Comparison of ENCODE assay signal across 8 cellular contexts in genomic region chrX:10189317-10190268, GRCh38. TPM values are rescaled to one million over a fixed set of nuclear protein-coding genes. Genes with fewer than 3 reads are reported as not detected.
A peak's percentile ranks its signal among the peaks of the same experiment; 100 is the strongest.
DNase-seq lines count a peak whose midpoint lies in the region; ATAC-seq and TF ChIP-seq lines count a peak whose summit lies in the region.

No MANE protein-coding gene starts in this region.

- no peak overlapping the region for H3K4me3 Mint-ChIP-seq in progenitor cell of endocrine pancreas (ENCODE audit: low read depth)

- no peaks in the 10 kb centered on the region for H3K9me3 ChIP-seq in SJSA1 (replicated peaks)
- no peaks in the 10 kb centered on the region for H3K9me3 ChIP-seq in uterus

- H3K9me3 Mint-ChIP-seq in activated naive CD4-positive, alpha-beta T cell treated with anti-CD3 and anti-CD28 coated beads, Interleukin-2, amount 50 U/mL, for 72 hours = no peaks in the 10 kb centered on the region
- H3K9me3 Mint-ChIP-seq in progenitor cell of endocrine pancreas (ENCODE audit: low read depth) = peaks cover 30% of the 10 kb centered on the region

- intact Hi-C loops in Right ventricle myocardium inferior (cut with DNase I) = loop anchor here (1.0 to 5.0 kb wide), 5 partner anchors 137 to 579 kb away; no protein-coding TSS in a partner anchor
- intact Hi-C loops in uterus (cut with DNase I; ENCODE audit: low total_unique reads) = loop anchor here (10.0 kb wide), 1 partner anchor 915 kb away; no protein-coding TSS in a partner anchor

- no peaks in the 10 kb centered on the region for H3K27me3 ChIP-seq in SJSA1 (replicated peaks)
- no peaks in the 10 kb centered on the region for H3K27me3 ChIP-seq in uterus

- H3K4me3 ChIP-seq in SJSA1 (no peak overlapping the region), uterus (no peak overlapping the region)

- no peaks in the 10 kb centered on the region for H3K36me3 ChIP-seq in SJSA1
- H3K36me3 ChIP-seq in uterus = no peaks in the 10 kb centered on the region

- DNase-seq in DMS53 (lab: John Stamatoyannopoulos, UW) (peak; percentile 69), LHCN-M2 (ENCODE audit: low read depth) (peak; percentile 41), SJSA1 (ENCODE audit: low read depth in 1 of 2, low spot score in 2 of 2) (peak; percentile 59 to 65), Right ventricle myocardium inferior (ENCODE audit: missing footprints) (no peak), progenitor cell of endocrine pancreas (ENCODE audit: low spot score, unreplicated experiment) (peak; percentile 69), uterus (peak; percentile 77 to 78)
- DNase-seq in activated naive CD4-positive, alpha-beta T cell treated with anti-CD3 and anti-CD28 coated beads, Interleukin-2, amount 50 U/mL, for 72 hours (ENCODE audit: low spot score in 2 of 2) = peak; percentile 58 to 67

- ATAC-seq in GM21576 (IDR thresholded peaks at IDR 0.05; ENCODE audit: unreplicated experiment) (peak; percentile 85), Right ventricle myocardium inferior (peak; percentile 87)
- peak; percentile 63 to 87 for ATAC-seq in activated naive CD4-positive, alpha-beta T cell treated with anti-CD3 and anti-CD28 coated beads, Interleukin-2, amount 50 U/mL, for 72 hours

- TF ChIP-seq POLR2A in uterus (IDR thresholded peaks at IDR 0.05) = no peak

- H3K27ac Mint-ChIP-seq in activated naive CD4-positive, alpha-beta T cell treated with anti-CD3 and anti-CD28 coated beads, Interleukin-2, amount 50 U/mL, for 72 hours = no peak overlapping the region
- H3K27ac Mint-ChIP-seq in progenitor cell of endocrine pancreas = no peak overlapping the region

- H3K4me1 Mint-ChIP-seq in progenitor cell of endocrine pancreas (ENCODE audit: low read depth) = peaks cover 4% of the 10 kb centered on the region

- H3K27ac ChIP-seq in SJSA1 = peak overlapping the region; percentile 63
- peak overlapping the region in 1 of 2 donors; percentile 49 for H3K27ac ChIP-seq in uterus

- peaks cover 7% of the 10 kb centered on the region for H3K4me1 ChIP-seq in SJSA1 (replicated peaks)
- H3K4me1 ChIP-seq in uterus = no peaks in the 10 kb centered on the region

- peak; percentile 78 for TF ChIP-seq CTCF in progenitor cell of endocrine pancreas (IDR thresholded peaks at IDR 0.05; ENCODE audit: unreplicated experiment)
- TF ChIP-seq CTCF in uterus (IDR thresholded peaks at IDR 0.05) = peak; percentile 78 to 90 (median 85)

- H3K36me3 Mint-ChIP-seq in activated naive CD4-positive, alpha-beta T cell treated with anti-CD3 and anti-CD28 coated beads, Interleukin-2, amount 50 U/mL, for 72 hours = no peaks in the 10 kb centered on the region
- peaks cover 15% of the 10 kb centered on the region for H3K36me3 Mint-ChIP-seq in progenitor cell of endocrine pancreas (ENCODE audit: insufficient read depth)

- H3K27me3 Mint-ChIP-seq in progenitor cell of endocrine pancreas = no peaks in the 10 kb centered on the region

RNA-seq across cellular contexts. Expression of gene CLCN4, which starts 32.8 kb away (rescaled TPM):
- 2.4 and 3.6 TPM in 2 replicates for total RNA-seq in LHCN-M2 (2014; rRNA removed)
- 1.5 TPM for polyA plus RNA-seq in LHCN-M2 (2012)
- total RNA-seq in SJSA1 (2014; rRNA removed; shearing (Covaris generic)) = 6.6 and 10.9 TPM in 2 replicates
- total RNA-seq in activated naive CD4-positive, alpha-beta T cell treated with anti-CD3 and anti-CD28 coated beads, Interleukin-2, amount 50 U/mL, for 72 hours = not detected
- total RNA-seq in Right ventricle myocardium inferior = 26.7 TPM
- total RNA-seq in progenitor cell of endocrine pancreas = 14.1 and 15.2 TPM in 2 replicates
- total RNA-seq in uterus = 1 to 10 TPM in 3 of 4 donors, under 1 TPM in 1; 0.88 to 3.6 (median 1.5) TPM
